In genomic region chr9:133003071-133003461, GRCh38 we compare ENCODE assay signal across 34 cellular contexts. TPM values are rescaled to one million over a fixed set of nuclear protein-coding genes. Genes with fewer than 3 reads are reported as not detected.
DNase-seq lines count a peak whose midpoint lies in the region; ATAC-seq and TF ChIP-seq lines count a peak whose summit lies in the region.
"Had no signal": no experiment of that assay in that cellular context is flagged by ENCODE, and none has a peak within 500 bp of the region (broad histone marks: within the 10 kb centered on the region; RNA-seq: fewer than 3 reads in every experiment).

No MANE protein-coding gene starts in this region.

- TF ChIP-seq CTCF in WTC11 (IDR thresholded peaks at IDR 0.05) (no peak), Peyer's patch (IDR thresholded peaks at IDR 0.05) (no peak)

- peaks cover 38% of the 10 kb centered on the region for H3K4me1 Mint-ChIP-seq in WTC11

- no CpG with 5 or more reads among the region's 13 CpGs for WGBS in neuronal stem cell (ENCODE audit: extremely low coverage in 2 of 2, insufficient read length in 2 of 2, insufficient replicate concordance in 1 of 2), 2 donors

- H3K27ac ChIP-seq in neuronal stem cell (replicated peaks; ENCODE audit: low read length) (no peak overlapping the region), Peyer's patch (no peak overlapping the region)
- H3K27ac ChIP-seq: C4-2B, gastrocnemius medialis, hepatocyte, thyroid gland, vagina, VCaP had no signal

- no peak overlapping the region for H3K4me3 ChIP-seq in H7 (ENCODE audit: insufficient read depth, low read depth, low read length)
- no peak overlapping the region for H3K4me3 ChIP-seq in neuronal stem cell (ENCODE audit: low read length in 2 of 2)
- H3K4me3 ChIP-seq in Peyer's patch, result no peak overlapping the region
- H3K4me3 ChIP-seq: gastrocnemius medialis, hepatocyte, thyroid gland, vagina had no signal

- no peak overlapping the region for H3K4ac ChIP-seq in neuronal stem cell (ENCODE audit: low read length)

- H3K27ac Mint-ChIP-seq in WTC11, result no peak overlapping the region
- H3K27ac Mint-ChIP-seq: naive B cell had no signal

- H3K4me3 Mint-ChIP-seq in WTC11, result no peak overlapping the region

- no peak overlapping the region for H2BK12ac ChIP-seq in neuronal stem cell (ENCODE audit: low read length)

- peak overlapping the region; percentile 18 for H3K23ac ChIP-seq in neuronal stem cell (ENCODE audit: low read depth, low read length, poor library complexity)

- no peak overlapping the region for H4K91ac ChIP-seq in neuronal stem cell (ENCODE audit: low read depth, low read length, poor library complexity)

- no peak overlapping the region for H3K18ac ChIP-seq in neuronal stem cell (ENCODE audit: low read length)

- no peak overlapping the region for H2BK120ac ChIP-seq in neuronal stem cell (ENCODE audit: low read depth, low read length)

- no peaks in the 10 kb centered on the region for H3K36me3 ChIP-seq in H7 (replicated peaks; ENCODE audit: control insufficient read depth, insufficient read depth, low read length)
- H3K36me3 ChIP-seq in neuronal stem cell (replicated peaks in 1 of 2; ENCODE audit: control insufficient read depth in 2 of 2, insufficient read depth in 2 of 2, low read length in 2 of 2), result no peaks in the 10 kb centered on the region
- H3K36me3 ChIP-seq in Peyer's patch, result no peaks in the 10 kb centered on the region
- H3K36me3 ChIP-seq: gastrocnemius medialis, thyroid gland, vagina had no signal

- H3K14ac ChIP-seq in neuronal stem cell (ENCODE audit: low read length), result no peak overlapping the region

- H2BK15ac ChIP-seq in neuronal stem cell (ENCODE audit: low read length), result no peak overlapping the region

- ATAC-seq in WTC11 (no peak), HG03139 (IDR thresholded peaks at IDR 0.05; ENCODE audit: unreplicated experiment) (no peak)
- ATAC-seq: gastrocnemius medialis, left lobe of liver, Panc1 had no signal

- H3K9me3 ChIP-seq in neuronal stem cell (replicated peaks in 1 of 2; ENCODE audit: control insufficient read depth in 2 of 2, insufficient read depth in 1 of 2, low read depth in 1 of 2, low read length in 2 of 2) (peaks cover 0 to 2% of the 10 kb centered on the region in 2 donors), Peyer's patch (no peaks in the 10 kb centered on the region)
- H3K9me3 ChIP-seq: gastrocnemius medialis, thyroid gland, vagina had no signal

- no peaks in the 10 kb centered on the region for H3K79me1 ChIP-seq in neuronal stem cell (ENCODE audit: low read depth, low read length)

- H3K4me1 ChIP-seq in neuronal stem cell (ENCODE audit: control insufficient read depth in 2 of 2, insufficient read depth in 1 of 2, low read depth in 1 of 2, low read length in 2 of 2), result peaks cover 7 to 23% of the 10 kb centered on the region in 2 donors
- H3K4me1 ChIP-seq in Peyer's patch, result no peaks in the 10 kb centered on the region
- H3K4me1 ChIP-seq: gastrocnemius medialis, thyroid gland, vagina had no signal

- H3K27me3 ChIP-seq in H7 (ENCODE audit: control insufficient read depth, insufficient read depth, low read length) (peaks cover 22% of the 10 kb centered on the region), neuronal stem cell (ENCODE audit: control insufficient read depth in 3 of 3, insufficient read depth in 3 of 3, low read depth in 1 of 3, low read length in 3 of 3) (peaks cover 0 to 48% (median 0%) of the 10 kb centered on the region in 3 experiments), Peyer's patch (no peaks in the 10 kb centered on the region)
- H3K27me3 ChIP-seq: hepatocyte, thyroid gland, vagina had no signal

- H3K9me3 Mint-ChIP-seq in WTC11, result peaks cover 4% of the 10 kb centered on the region; the same call in 1 of the 2 replicates

- no peak for TF ChIP-seq POLR2A in Peyer's patch (IDR thresholded peaks at IDR 0.05)

- H3K4me2 ChIP-seq in neuronal stem cell (ENCODE audit: insufficient read depth, low read length, poor library complexity, severe bottlenecking), result no peak overlapping the region
- H3K4me2 ChIP-seq: hepatocyte had no signal

- peak overlapping the region; percentile 51 for H3K9ac ChIP-seq in neuronal stem cell (ENCODE audit: low read depth, low read length, poor library complexity)

- CTCF ChIA-PET in WTC11 (lab: Charles Lee), result interaction anchor here (0.6 to 4.2 kb wide), 9 partner anchors 9 to 145 kb away, joined by 3 to 60 read pairs (median 7); partner anchors contain the start of genes GFI1B and GTF3C5

- H3K27me3 Mint-ChIP-seq in WTC11 (ENCODE audit: low read depth), result peaks cover 82% of the 10 kb centered on the region

- H2AK5ac ChIP-seq in neuronal stem cell (ENCODE audit: low read depth, low read length), result peak overlapping the region; percentile 71

- H2BK5ac ChIP-seq in neuronal stem cell (ENCODE audit: low read length), result peak overlapping the region; percentile 6

- H3K36me3 Mint-ChIP-seq in WTC11, result no peaks in the 10 kb centered on the region

- H4K8ac ChIP-seq in neuronal stem cell (ENCODE audit: low read depth, low read length), result no peak overlapping the region

- POLR2A ChIA-PET in WTC11 (lab: Charles Lee), result interaction anchor here (0.8 to 1.1 kb wide), 3 partner anchors 17 to 28 kb away, joined by 3 read pairs; partner anchors contain the start of gene GTF3C5

- DNase-seq in H7 (peak; percentile 63), MV-4-11 (lab: John Stamatoyannopoulos, UW) (peak; percentile 47), WTC11 (ENCODE audit: low spot score) (peak; percentile 12), neuronal stem cell (ENCODE audit: low spot score) (no peak), Peyer's patch (no peak), epidermal melanocyte (ENCODE audit: insufficient read length, low spot score) (no peak), SKM-1 treated with dmso at 0.1 percent for 144 hours (lab: John Stamatoyannopoulos, UW; ENCODE audit: unreplicated experiment) (no peak)
- DNase-seq: activated CD4-positive, alpha-beta T cell treated with anti-CD3 and anti-CD28 coated beads for 48 hours; activated gamma-delta T cell; activated T-cell treated with anti-CD3 and anti-CD28 coated beads, Interleukin-2, amount 50 U/mL, for 1 hour; Calu3; central memory CD4-positive, alpha-beta T cell; DND-41; gastrocnemius medialis; mesenchymal stem cell; naive B cell; NCI-H1092 treated with DMSO at 0.1 percent for 48 hours; NCI-H187 treated with DMSO at 0.1 percent for 48 hours; NCI-H524; nucleus accumbens; SIG-M5; stimulated activated naive CD4-positive, alpha-beta T cell; thyroid gland had no signal

- peak overlapping the region; percentile 24 for H2AFZ ChIP-seq in neuronal stem cell (ENCODE audit: low read length)
- H2AFZ ChIP-seq: hepatocyte had no signal

TF ChIP-seq in WTC11, 78 proteins besides CTCF, POLR2A, EP300 and RAD21:
- TF ChIP-seq KAT7 (CRISPR knock-in tag; IDR thresholded peaks at IDR 0.05; ENCODE audit: borderline replicate concordance) (0 out of 2 replicates have a peak, but pooled peaks have one; percentile 49), ERG (CRISPR knock-in tag; IDR thresholded peaks at IDR 0.05) (no peak)

RNA-seq across cellular contexts. Expression of gene GFI1B, which starts 24.6 kb away (rescaled TPM):
- 0.52 TPM in 1 of 2 replicates, not detected in the other for total RNA-seq in H7 (2014; rRNA removed; shearing (Covaris generic))
- 0.41 to 0.78 TPM (median 0.77 TPM) in 3 replicates for total RNA-seq in WTC11 (2021)
- polyA plus RNA-seq in neuronal stem cell (2013, experiment 1 of 2), result 0.07 TPM
- 0.04 TPM for polyA plus RNA-seq in neuronal stem cell (2013, experiment 2 of 2)
- total RNA-seq in Peyer's patch, result 1 to 10 TPM in 2 of 4 donors, under 1 TPM in 1, not detected in 1; 0.88 to 2.7 (median 2.4) TPM
- total RNA-seq: activated CD8-positive, alpha-beta memory T cell treated with anti-CD3 and anti-CD28 coated beads for 36 hours; Calu3; gastrocnemius medialis; HT1080; pulmonary artery endothelial cell; T-helper 1 cell treated with Interleukin-12 subunit alpha and Interleukin-12 subunit beta and Interleukin-4 antibody, amounts not matched to agents 30 ng/mL and 1 ng/mL, for 36 hours; vagina had no signal
- polyA plus RNA-seq: hepatocyte had no signal

RNA-seq across cellular contexts. Expression of gene GTF3C5, which starts 27.7 kb away (rescaled TPM):
- 131 and 133 TPM in 2 replicates for total RNA-seq in H7 (2014; rRNA removed; shearing (Covaris generic))
- 86.6 to 104 TPM (median 87.6 TPM) in 3 replicates for total RNA-seq in WTC11 (2021)
- 61.8 TPM for polyA plus RNA-seq in neuronal stem cell (2013, experiment 1 of 2)
- polyA plus RNA-seq in neuronal stem cell (2013, experiment 2 of 2), result 62.4 TPM
- 100 to 1,000 TPM in 1 of 4 donors, 10 to 100 TPM in 3; 63.7 to 103 (median 73.5) TPM for total RNA-seq in Peyer's patch

RNA-seq across cellular contexts. Expression of gene TSC1, which starts 58.6 kb away (rescaled TPM):
- 36.8 and 39.0 TPM in 2 replicates for total RNA-seq in H7 (2014; rRNA removed; shearing (Covaris generic))
- 46.4 to 53.9 TPM (median 52.9 TPM) in 3 replicates for total RNA-seq in WTC11 (2021)
- polyA plus RNA-seq in neuronal stem cell (2013, experiment 1 of 2), result 19.4 TPM
- polyA plus RNA-seq in neuronal stem cell (2013, experiment 2 of 2), result 18.7 TPM
- total RNA-seq in Peyer's patch, result 100 to 1,000 TPM in 1 of 4 donors, 10 to 100 TPM in 3; 38.4 to 155 (median 81.6) TPM

RNA-seq across cellular contexts. Expression of gene CEL, which starts 58.7 kb away (rescaled TPM):
- total RNA-seq in H7 (2014; rRNA removed; shearing (Covaris generic)), result 0.87 and 1.7 TPM in 2 replicates
- total RNA-seq in WTC11 (2021) (6.6 to 10.4 TPM (median 8.1 TPM) in 3 replicates), Peyer's patch (1 to 10 TPM; 1.6 to 9.1 (median 5.8) TPM)
- polyA plus RNA-seq in neuronal stem cell (2013, experiment 1 of 2), result 3.7 TPM
- polyA plus RNA-seq in neuronal stem cell (2013, experiment 2 of 2), result 4.0 TPM

Comparison
In these comparisons a context has a peak if more than half of its experiments do, and no peak if none do; other contexts are left out.
1. DNase-seq: peak in H7 (single experiment), MV-4-11 (single experiment) and WTC11 (single experiment); none in neuronal stem cell (single experiment), Peyer's patch (0 of 3), epidermal melanocyte (single experiment) and SKM-1 treated with dmso at 0.1 percent for 144 hours (single experiment).